29 cellular contexts compared by ENCODE assay signal in the genomic region with DNA sequence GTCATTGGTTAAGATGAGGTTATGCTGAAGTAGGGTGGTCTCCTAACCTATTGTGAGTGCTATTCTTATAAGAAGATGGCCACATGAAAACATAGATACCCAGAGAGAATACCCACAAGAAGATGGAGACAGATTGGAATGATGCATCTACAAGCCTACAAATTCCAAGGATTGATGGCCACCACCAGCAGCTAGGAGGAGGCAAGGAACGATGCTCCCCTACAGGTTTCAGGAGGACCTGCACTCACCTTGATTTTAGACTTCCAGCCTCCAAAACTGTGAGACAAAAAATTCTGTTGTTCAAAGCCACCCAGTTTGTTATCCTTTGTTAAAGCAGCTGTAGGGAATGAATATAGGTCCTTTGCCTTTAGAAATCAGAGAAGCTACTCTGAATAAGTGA.
A peak's percentile ranks its signal among the peaks of the same experiment; 100 is the strongest.
DNase-seq lines count a peak whose midpoint lies in the region; ATAC-seq and TF ChIP-seq lines count a peak whose summit lies in the region.
"Had no signal": no experiment of that assay in that cellular context is flagged by ENCODE, and none has a peak within 500 bp of the region (broad histone marks: within the 10 kb centered on the region; RNA-seq: fewer than 3 reads in every experiment).

No MANE protein-coding gene starts in this region.

- no peaks in the 10 kb centered on the region for H3K36me3 Mint-ChIP-seq in type B pancreatic cell
- H3K36me3 Mint-ChIP-seq: activated naive CD4-positive, alpha-beta T cell treated with anti-CD3 and anti-CD28 coated beads, Interleukin-2, amount 50 U/mL, for 72 hours; memory B cell had no signal

- TF ChIP-seq CTCF in epithelial cell of esophagus (IDR thresholded peaks at IDR 0.05; ENCODE audit: insufficient read depth, low read depth, low read length, missing control alignments) (peak; percentile 10), type B pancreatic cell (conservative IDR thresholded peaks at IDR 0.05) (peak; percentile 62)

- no peak overlapping the region for H3K4me3 ChIP-seq in epithelial cell of esophagus (ENCODE audit: low read length)
- H3K4me3 ChIP-seq: cardiac muscle cell, colonic mucosa, esophagus muscularis mucosa, psoas muscle, sigmoid colon, SJCRH30 had no signal

- H3K9me3 Mint-ChIP-seq in type B pancreatic cell, result peaks cover 6% of the 10 kb centered on the region
- H3K9me3 Mint-ChIP-seq: CD4-positive, alpha-beta T cell had no signal

- ATAC-seq in GM18873 (IDR thresholded peaks at IDR 0.05; ENCODE audit: low FRiP score, unreplicated experiment), result no peak
- ATAC-seq: activated naive CD4-positive, alpha-beta T cell treated with anti-CD3 and anti-CD28 coated beads, Interleukin-2, amount 50 U/mL, for 72 hours; psoas muscle had no signal

- no peaks in the 10 kb centered on the region for H3K27me3 Mint-ChIP-seq in type B pancreatic cell

- DNase-seq in DMS53 (lab: John Stamatoyannopoulos, UW), result peak; percentile 38
- no peak for DNase-seq in DMS53 treated with DMSO at 0.1 percent for 48 hours (lab: John Stamatoyannopoulos, UW; ENCODE audit: unreplicated experiment)
- DNase-seq in NCI-H69 (lab: John Stamatoyannopoulos, UW), result peak; percentile 11
- DNase-seq in epithelial cell of esophagus (ENCODE audit: low read depth), result no peak
- DNase-seq in type B pancreatic cell (ENCODE audit: extremely low spot score, unreplicated experiment), result no peak
- no peak for DNase-seq in AG08396 (ENCODE audit: low spot score)
- DNase-seq in activated CD8-positive, alpha-beta memory T cell treated with anti-CD3 and anti-CD28 coated beads for 24 hours, result no peak
- DNase-seq: 8988T; activated CD4-positive, alpha-beta T cell treated with anti-CD3 and anti-CD28 coated beads, Interleukin-2, amount 50 U/mL, for 4 hours; activated CD4-positive, CD25-positive, alpha-beta regulatory T cell; activated CD8-positive, alpha-beta memory T cell treated with anti-CD3 and anti-CD28 coated beads, Interleukin-2, amount 50 U/mL, for 48 hours; CD4-positive, alpha-beta T cell; colonic mucosa; effector CD8-positive, alpha-beta T cell; foreskin melanocyte; KG1; MV-4-11; NCI-H2171; NCI-H510A treated with DMSO at 0.1 percent for 48 hours; psoas muscle; sigmoid colon; SJCRH30; stimulated activated naive CD4-positive, alpha-beta T cell treated with Interleukin-2 at 50 U/mL for 16 hours; T1000 had no signal

- H3K27ac Mint-ChIP-seq in type B pancreatic cell, result no peak overlapping the region
- H3K27ac Mint-ChIP-seq: activated naive CD4-positive, alpha-beta T cell treated with anti-CD3 and anti-CD28 coated beads, Interleukin-2, amount 50 U/mL, for 72 hours; CD4-positive, alpha-beta T cell; memory B cell had no signal

- no peak overlapping the region for H3K4me3 Mint-ChIP-seq in type B pancreatic cell
- H3K4me3 Mint-ChIP-seq: CD4-positive, alpha-beta T cell; memory B cell had no signal

- peaks cover 9% of the 10 kb centered on the region for H3K4me1 Mint-ChIP-seq in type B pancreatic cell (ENCODE audit: unreplicated experiment)
- H3K4me1 Mint-ChIP-seq: memory B cell had no signal

Comparison
In these comparisons a context has a peak if more than half of its experiments do, and no peak if none do; other contexts are left out.
1. DNase-seq: peak in DMS53 (single experiment) and NCI-H69 (single experiment); none in DMS53 treated with DMSO at 0.1 percent for 48 hours (single experiment), epithelial cell of esophagus (single experiment), type B pancreatic cell (single experiment), AG08396 (single experiment) and activated CD8-positive, alpha-beta memory T cell treated with anti-CD3 and anti-CD28 coated beads for 24 hours (single experiment).